In genomic region chr1:3553166-3553939, GRCh38 we compare ENCODE assay signal across 1 cellular context.
TF ChIP-seq lines count a peak whose summit lies in the region.

No MANE protein-coding gene starts in this region.

TF ChIP-seq in GM23338, 12 proteins besides CTCF, POLR2A, EP300 and RAD21 (continued from another document):
- TF ChIP-seq ZNF462 (CRISPR knock-in tag; IDR thresholded peaks at IDR 0.05) = no peak
- TF ChIP-seq ZNF114 (CRISPR knock-in tag; IDR thresholded peaks at IDR 0.05) = no peak
- TF ChIP-seq NANOG (IDR thresholded peaks at IDR 0.05; ENCODE audit: borderline replicate concordance) = no peak
- no peak for TF ChIP-seq JUNB (IDR thresholded peaks at IDR 0.05; ENCODE audit: unreplicated experiment)
- TF ChIP-seq CREB1 (CRISPR knock-in tag; IDR thresholded peaks at IDR 0.05; ENCODE audit: low read depth) = no peak
- no peak for TF ChIP-seq REST (IDR thresholded peaks at IDR 0.05; ENCODE audit: unreplicated experiment)
- TF ChIP-seq ETS1 (IDR thresholded peaks at IDR 0.05) = no peak
- no peak for TF ChIP-seq STAT1 (IDR thresholded peaks at IDR 0.05; ENCODE audit: unreplicated experiment)
- TF ChIP-seq EZH2 (IDR thresholded peaks at IDR 0.05; ENCODE audit: low read depth, unreplicated experiment) = no peak
- TF ChIP-seq POLR2AphosphoS5 (IDR thresholded peaks at IDR 0.05; ENCODE audit: low read depth) = no peak
